In genomic region chr9:123327697-123328100, GRCh38 we compare ENCODE assay signal across 1 cellular context.
A peak's percentile ranks its signal among the peaks of the same experiment; 100 is the strongest.
TF ChIP-seq lines count a peak whose summit lies in the region.

No MANE protein-coding gene starts in this region.

TF ChIP-seq in K562, 482 proteins besides CTCF, POLR2A, EP300 and RAD21:
- TF ChIP-seq ZBTB11 (CRISPR knock-in tag; IDR thresholded peaks at IDR 0.05) (peak in 1 of 3 experiments; percentile 70; a peak in 1 of 6 replicates), HNRNPL (IDR thresholded peaks at IDR 0.05; ENCODE audit: low read depth, low read length) (no peak), ZNF41 (CRISPR knock-in tag; conservative IDR thresholded peaks at IDR 0.05) (no peak), RBM15 (IDR thresholded peaks at IDR 0.05; ENCODE audit: insufficient read depth, low read length) (no peak), ZNF174 (CRISPR knock-in tag; IDR thresholded peaks at IDR 0.05) (no peak)
